ENCODE assay signal across 1 cellular context in the genomic region with DNA sequence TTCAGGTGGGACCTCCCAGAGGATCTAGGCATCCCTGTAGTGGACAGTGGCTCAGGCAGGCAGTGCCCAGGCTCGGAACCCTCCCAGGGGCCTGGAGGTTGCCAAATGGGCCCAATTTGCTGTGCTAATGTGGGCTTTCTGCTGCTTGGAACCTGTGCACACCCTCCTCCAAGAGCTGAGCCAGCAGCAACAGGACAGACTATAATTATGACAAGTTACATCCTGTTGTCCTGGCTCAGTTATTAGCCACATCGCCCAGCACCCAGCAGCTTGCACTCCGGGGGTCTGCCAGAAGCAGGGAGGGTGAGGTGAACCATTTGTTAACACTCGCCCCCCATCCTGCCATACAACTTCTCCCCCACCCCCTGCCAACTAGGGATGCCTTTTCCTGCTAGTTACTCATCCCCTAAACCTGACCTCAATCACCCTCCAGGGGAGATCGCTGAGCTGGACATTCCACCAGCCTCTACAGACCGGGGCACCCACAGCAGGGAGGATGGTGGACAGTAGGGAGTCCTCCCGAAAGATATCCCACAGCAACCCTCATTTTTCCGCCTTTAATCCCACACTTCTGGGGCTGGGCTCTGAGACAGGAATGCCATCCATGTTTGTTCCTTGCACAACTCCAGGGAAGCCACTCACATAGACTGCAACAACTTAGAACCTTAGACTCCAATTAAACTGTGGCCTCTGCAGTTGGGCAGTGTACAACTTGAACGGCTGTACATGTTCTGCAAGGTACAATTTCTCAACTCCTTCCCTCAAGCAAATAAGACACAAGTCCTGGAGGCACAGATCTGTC.
TF ChIP-seq lines count a peak whose summit lies in the region.

No MANE protein-coding gene starts in this region.

TF ChIP-seq in SK-N-SH, 30 proteins besides CTCF, POLR2A, EP300 and RAD21:
- TF ChIP-seq, protein P1, sequence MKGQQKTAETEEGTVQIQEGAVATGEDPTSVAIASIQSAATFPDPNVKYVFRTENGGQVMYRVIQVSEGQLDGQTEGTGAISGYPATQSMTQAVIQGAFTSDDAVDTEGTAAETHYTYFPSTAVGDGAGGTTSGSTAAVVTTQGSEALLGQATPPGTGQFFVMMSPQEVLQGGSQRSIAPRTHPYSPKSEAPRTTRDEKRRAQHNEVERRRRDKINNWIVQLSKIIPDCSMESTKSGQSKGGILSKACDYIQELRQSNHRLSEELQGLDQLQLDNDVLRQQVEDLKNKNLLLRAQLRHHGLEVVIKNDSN (IDR thresholded peaks at IDR 0.05; ENCODE audit: borderline replicate concordance, low read depth) = no peak
- TF ChIP-seq, protein P2, sequence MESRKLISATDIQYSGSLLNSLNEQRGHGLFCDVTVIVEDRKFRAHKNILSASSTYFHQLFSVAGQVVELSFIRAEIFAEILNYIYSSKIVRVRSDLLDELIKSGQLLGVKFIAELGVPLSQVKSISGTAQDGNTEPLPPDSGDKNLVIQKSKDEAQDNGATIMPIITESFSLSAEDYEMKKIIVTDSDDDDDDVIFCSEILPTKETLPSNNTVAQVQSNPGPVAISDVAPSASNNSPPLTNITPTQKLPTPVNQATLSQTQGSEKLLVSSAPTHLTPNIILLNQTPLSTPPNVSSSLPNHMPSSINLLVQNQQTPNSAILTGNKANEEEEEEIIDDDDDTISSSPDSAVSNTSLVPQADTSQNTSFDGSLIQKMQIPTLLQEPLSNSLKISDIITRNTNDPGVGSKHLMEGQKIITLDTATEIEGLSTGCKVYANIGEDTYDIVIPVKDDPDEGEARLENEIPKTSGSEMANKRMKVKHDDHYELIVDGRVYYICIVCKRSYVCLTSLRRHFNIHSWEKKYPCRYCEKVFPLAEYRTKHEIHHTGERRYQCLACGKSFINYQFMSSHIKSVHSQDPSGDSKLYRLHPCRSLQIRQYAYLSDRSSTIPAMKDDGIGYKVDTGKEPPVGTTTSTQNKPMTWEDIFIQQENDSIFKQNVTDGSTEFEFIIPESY (IDR thresholded peaks at IDR 0.05; ENCODE audit: borderline replicate concordance, low read depth) = no peak
- TF ChIP-seq FOXM1 (IDR thresholded peaks at IDR 0.05; ENCODE audit: low read depth) = no peak
